Comparison of ENCODE assay signal across 20 cellular contexts in genomic region chr9:76808636-76809035, GRCh38. TPM values are rescaled to one million over a fixed set of nuclear protein-coding genes. Genes with fewer than 3 reads are reported as not detected.
DNase-seq lines count a peak whose midpoint lies in the region; ATAC-seq and TF ChIP-seq lines count a peak whose summit lies in the region.
"Had no signal": no experiment of that assay in that cellular context is flagged by ENCODE, and none has a peak within 500 bp of the region (broad histone marks: within the 10 kb centered on the region; RNA-seq: fewer than 3 reads in every experiment).

No MANE protein-coding gene starts in this region.

- no peak for TF ChIP-seq CTCF in C4-2B (conservative IDR thresholded peaks at IDR 0.05)

- ATAC-seq in HG02610 (IDR thresholded peaks at IDR 0.05; ENCODE audit: unreplicated experiment) (no peak), GM18870 (IDR thresholded peaks at IDR 0.05; ENCODE audit: unreplicated experiment) (no peak)
- ATAC-seq: A549, GM12878, GM23338, HCT116 had no signal

- DNase-seq in M059J (ENCODE audit: low read depth) (peak; percentile 7), astrocyte of the hippocampus (ENCODE audit: low read depth, low spot score) (peak; percentile 60), kidney tubule cell (ENCODE audit: low spot score) (peak; percentile 23), NCI-H1048 (lab: John Stamatoyannopoulos, UW) (no peak)
- DNase-seq in stimulated activated naive CD4-positive, alpha-beta T cell (lab: John Stamatoyannopoulos, UW), result no peak
- DNase-seq: DMS79 treated with DMSO at 0.1 percent for 48 hours, GF-D8, Kasumi-1, NCI-H1417, NCI-H1930, NCI-H345, NCI-H524 treated with DMSO at 0.1 percent for 48 hours, RPMI8226 had no signal

- H3K27ac ChIP-seq in C4-2B, result peak overlapping the region; percentile 13; the same call in 1 of the 2 replicates
- H3K27ac ChIP-seq: A549 had no signal

RNA-seq across cellular contexts. Expression of gene PCA3, which starts 44.4 kb away (rescaled TPM):
- total RNA-seq in M059J (2014; rRNA removed; shearing (Covaris generic)), result not detected in 2 replicates
- total RNA-seq: GM12878 had no signal

Comparison
In these comparisons a context has a peak if more than half of its experiments do, and no peak if none do; other contexts are left out.
1. DNase-seq: peak in M059J (single experiment), astrocyte of the hippocampus (single experiment) and kidney tubule cell (single experiment); none in stimulated activated naive CD4-positive, alpha-beta T cell (0 of 6) and NCI-H1048 (single experiment).